ENCODE assay signal across 21 cellular contexts in the genomic region with DNA sequence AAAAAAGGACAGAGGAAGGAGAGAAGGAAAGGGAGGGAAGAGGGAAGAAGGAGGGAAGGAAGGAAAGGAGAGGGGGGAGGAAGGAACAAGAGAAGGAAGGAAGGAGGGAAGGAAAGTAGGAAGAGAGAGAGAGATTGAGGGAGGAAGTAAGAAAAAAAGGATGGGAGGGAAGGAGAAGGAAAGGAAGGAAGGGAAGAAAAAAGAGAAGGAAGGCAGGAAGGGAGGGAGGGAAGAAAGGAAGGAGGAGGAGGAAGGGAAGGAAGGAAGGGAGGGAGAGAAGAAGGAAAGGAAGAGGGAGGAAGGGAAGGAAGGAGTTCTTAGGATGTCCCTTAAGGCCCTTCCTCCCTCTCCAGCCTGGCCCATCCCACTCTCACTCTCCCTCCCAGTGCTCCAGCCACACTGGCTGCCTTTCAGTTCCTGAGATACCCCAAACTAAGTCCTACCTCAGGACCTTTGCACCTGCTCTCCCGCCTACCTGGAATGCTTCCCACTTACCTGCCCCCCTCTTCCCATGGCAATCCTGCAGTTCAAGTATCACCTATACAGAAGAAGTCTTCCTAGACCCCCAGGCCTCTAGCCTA. TPM values are rescaled to one million over a fixed set of nuclear protein-coding genes. Genes with fewer than 3 reads are reported as not detected.
DNase-seq lines count a peak whose midpoint lies in the region; ATAC-seq, FAIRE-seq and TF ChIP-seq lines count a peak whose summit lies in the region.
"Had no signal": no experiment of that assay in that cellular context is flagged by ENCODE, and none has a peak within 500 bp of the region (broad histone marks: within the 10 kb centered on the region; RNA-seq: fewer than 3 reads in every experiment).

No MANE protein-coding gene starts in this region.

- H3K9ac ChIP-seq in mesendoderm (ENCODE audit: low read length) = no peak overlapping the region
- H3K9ac ChIP-seq in neuronal stem cell (ENCODE audit: low read depth, low read length, poor library complexity) = no peak overlapping the region

- ATAC-seq in WTC11 (no peak), HG03039 (IDR thresholded peaks at IDR 0.05; ENCODE audit: unreplicated experiment) (no peak)

- H3K23ac ChIP-seq in mesendoderm (ENCODE audit: low read length) = no peak overlapping the region
- H3K23ac ChIP-seq in neuronal stem cell (ENCODE audit: low read depth, low read length, poor library complexity) = no peak overlapping the region

- H2BK120ac ChIP-seq in mesendoderm (ENCODE audit: low read depth, low read length) (no peak overlapping the region), neuronal stem cell (ENCODE audit: low read depth, low read length) (no peak overlapping the region)

- H4K8ac ChIP-seq in mesendoderm (ENCODE audit: low read depth, low read length) = no peak overlapping the region
- H4K8ac ChIP-seq in neuronal stem cell (ENCODE audit: low read depth, low read length) = no peak overlapping the region

- no peaks in the 10 kb centered on the region for H3K36me3 ChIP-seq in mesendoderm (ENCODE audit: control insufficient read depth, insufficient read depth, low read length)
- no peaks in the 10 kb centered on the region for H3K36me3 ChIP-seq in neuronal stem cell (replicated peaks in 1 of 2; ENCODE audit: control insufficient read depth in 2 of 2, insufficient read depth in 2 of 2, low read length in 2 of 2)
- H3K36me3 ChIP-seq: HAP-1 had no signal

- H2AK5ac ChIP-seq in mesendoderm (ENCODE audit: low read length) (peak overlapping the region; percentile 45), neuronal stem cell (ENCODE audit: low read depth, low read length) (peak overlapping the region; percentile 17)

- no peak overlapping the region for H3K4me2 ChIP-seq in mesendoderm (ENCODE audit: low read length)
- no peak overlapping the region for H3K4me2 ChIP-seq in neuronal stem cell (ENCODE audit: insufficient read depth, low read length, poor library complexity, severe bottlenecking)

- H3K27ac ChIP-seq in mesendoderm (ENCODE audit: low read depth, low read length) = no peak overlapping the region
- no peak overlapping the region for H3K27ac ChIP-seq in neuronal stem cell (replicated peaks; ENCODE audit: low read length)
- H3K27ac ChIP-seq: C4-2B had no signal

- intact Hi-C loops in activated naive CD4-positive, alpha-beta T cell treated with anti-CD3 and anti-CD28 coated beads for 36 hours (cut with micrococcal nuclease) = no loop called here

- H2BK15ac ChIP-seq in mesendoderm (replicated peaks; ENCODE audit: low read depth) = no peak overlapping the region
- H2BK15ac ChIP-seq in neuronal stem cell (ENCODE audit: low read length) = peak overlapping the region; percentile 3

- CTCF ChIA-PET in WTC11 (lab: Charles Lee) = interaction anchor here (4.6 kb wide), 1 partner anchor 39 kb away, joined by 33 read pairs; no protein-coding TSS in a partner anchor
- CTCF ChIA-PET in activated naive CD4-positive, alpha-beta T cell treated with anti-CD3 and anti-CD28 coated beads for 36 hours (lab: Charles Lee) = no interaction called here

- no peaks in the 10 kb centered on the region for H3K9me3 ChIP-seq in neuronal stem cell (replicated peaks in 1 of 2; ENCODE audit: control insufficient read depth in 2 of 2, insufficient read depth in 1 of 2, low read depth in 1 of 2, low read length in 2 of 2)
- H3K9me3 ChIP-seq: HAP-1 had no signal

- H2BK5ac ChIP-seq in mesendoderm (ENCODE audit: low read length) = no peak overlapping the region
- H2BK5ac ChIP-seq in neuronal stem cell (ENCODE audit: low read length) = no peak overlapping the region

- DNase-seq in WTC11 (ENCODE audit: low spot score) = no peak
- no peak for DNase-seq in mesendoderm
- no peak for DNase-seq in neuronal stem cell (ENCODE audit: low spot score)
- no peak for DNase-seq in activated naive CD4-positive, alpha-beta T cell treated with anti-CD3 and anti-CD28 coated beads for 36 hours
- DNase-seq in RCC 7860 (ENCODE audit: low spot score) = no peak
- DNase-seq: ACHN; CD4-positive, alpha-beta T cell; DMS153; DMS79; GDM1; GOT3; IMR-90; KBM-7 had no signal

- H3K56ac ChIP-seq in mesendoderm (ENCODE audit: low read length) = no peak overlapping the region

- 0 out of 2 replicates have a peak overlapping the region, but pooled peaks have one; percentile 32 for H3K27ac Mint-ChIP-seq in WTC11
- H3K27ac Mint-ChIP-seq in activated naive CD4-positive, alpha-beta T cell treated with anti-CD3 and anti-CD28 coated beads for 36 hours = no peak overlapping the region
- H3K27ac Mint-ChIP-seq: CD4-positive, alpha-beta T cell had no signal

- no peak overlapping the region for H4K91ac ChIP-seq in neuronal stem cell (ENCODE audit: low read depth, low read length, poor library complexity)

- H3K14ac ChIP-seq in neuronal stem cell (ENCODE audit: low read length) = no peak overlapping the region

- FAIRE-seq in RCC 7860 (lab: Jason Lieb, UNC) = no peak
- FAIRE-seq: A204.1, GM12892, GM18507, HTR-8/SVneo had no signal

- no peak for TF ChIP-seq CTCF in WTC11 (IDR thresholded peaks at IDR 0.05)

- H3K18ac ChIP-seq in mesendoderm (ENCODE audit: low read length) (no peak overlapping the region), neuronal stem cell (ENCODE audit: low read length) (peak overlapping the region; percentile 29)

- no peaks in the 10 kb centered on the region for H3K27me3 ChIP-seq in mesendoderm (ENCODE audit: insufficient read depth, low read length, poor library complexity)
- no peaks in the 10 kb centered on the region for H3K27me3 ChIP-seq in neuronal stem cell (ENCODE audit: control insufficient read depth in 3 of 3, insufficient read depth in 3 of 3, low read depth in 1 of 3, low read length in 3 of 3)

- no peak overlapping the region for H2AFZ ChIP-seq in neuronal stem cell (ENCODE audit: low read length)

- H3K4me1 Mint-ChIP-seq in WTC11 = peaks cover 49% of the 10 kb centered on the region
- peaks cover 4% of the 10 kb centered on the region for H3K4me1 Mint-ChIP-seq in activated naive CD4-positive, alpha-beta T cell treated with anti-CD3 and anti-CD28 coated beads for 36 hours (ENCODE audit: low read depth)

- peak overlapping the region; percentile 8 for H2BK12ac ChIP-seq in neuronal stem cell (ENCODE audit: low read length)

- no peaks in the 10 kb centered on the region for H3K9me3 Mint-ChIP-seq in WTC11
- H3K9me3 Mint-ChIP-seq in activated naive CD4-positive, alpha-beta T cell treated with anti-CD3 and anti-CD28 coated beads for 36 hours = no peaks in the 10 kb centered on the region
- H3K9me3 Mint-ChIP-seq: CD4-positive, alpha-beta T cell had no signal

- no peaks in the 10 kb centered on the region for H3K36me3 Mint-ChIP-seq in WTC11
- H3K36me3 Mint-ChIP-seq in activated naive CD4-positive, alpha-beta T cell treated with anti-CD3 and anti-CD28 coated beads for 36 hours (ENCODE audit: low read depth) = no peaks in the 10 kb centered on the region

- H3K4me3 ChIP-seq in mesendoderm (ENCODE audit: low read length) (no peak overlapping the region), neuronal stem cell (ENCODE audit: low read length in 2 of 2) (no peak overlapping the region)
- H3K4me3 ChIP-seq: HAP-1 had no signal

- no peaks in the 10 kb centered on the region for H3K27me3 Mint-ChIP-seq in WTC11 (ENCODE audit: low read depth)
- H3K27me3 Mint-ChIP-seq in activated naive CD4-positive, alpha-beta T cell treated with anti-CD3 and anti-CD28 coated beads for 36 hours (ENCODE audit: low read depth) = peaks cover 32% of the 10 kb centered on the region

- H3K4me3 Mint-ChIP-seq in WTC11 = peak overlapping the region; percentile 29; the same call in 1 of the 2 replicates
- H3K4me3 Mint-ChIP-seq in activated naive CD4-positive, alpha-beta T cell treated with anti-CD3 and anti-CD28 coated beads for 36 hours = no peak overlapping the region
- H3K4me3 Mint-ChIP-seq: CD4-positive, alpha-beta T cell had no signal

- POLR2A ChIA-PET in WTC11 (lab: Charles Lee) = no interaction called here

- no peaks in the 10 kb centered on the region for H3K79me1 ChIP-seq in mesendoderm (ENCODE audit: low read length)
- no peaks in the 10 kb centered on the region for H3K79me1 ChIP-seq in neuronal stem cell (ENCODE audit: low read depth, low read length)

- H3K4ac ChIP-seq in mesendoderm (ENCODE audit: low read depth, low read length) = no peak overlapping the region
- H3K4ac ChIP-seq in neuronal stem cell (ENCODE audit: low read length) = no peak overlapping the region

- no peaks in the 10 kb centered on the region for H3K4me1 ChIP-seq in mesendoderm (ENCODE audit: control insufficient read depth, low read depth, low read length)
- H3K4me1 ChIP-seq in neuronal stem cell (ENCODE audit: control insufficient read depth in 2 of 2, insufficient read depth in 1 of 2, low read depth in 1 of 2, low read length in 2 of 2) = peaks cover 25 to 27% of the 10 kb centered on the region in 2 donors

- no CpG with 5 or more reads among the region's 1 CpG for WGBS in mesendoderm (ENCODE audit: extremely low coverage, insufficient coverage, low lambda C conversion rate)
- WGBS in neuronal stem cell (ENCODE audit: extremely low coverage in 2 of 2, insufficient read length in 2 of 2, insufficient replicate concordance in 1 of 2), 2 donors = no CpG with 5 or more reads among the region's 1 CpG

- H3K79me2 ChIP-seq in mesendoderm (ENCODE audit: control insufficient read depth, insufficient read depth, low read length) = no peaks in the 10 kb centered on the region

- no peak overlapping the region for H4K5ac ChIP-seq in mesendoderm (ENCODE audit: low read length)

TF ChIP-seq in WTC11, 78 proteins besides CTCF, POLR2A, EP300 and RAD21 (continues in another document):
- no peak for TF ChIP-seq EMX1 (CRISPR knock-in tag; IDR thresholded peaks at IDR 0.05)

RNA-seq across cellular contexts. Expression of gene MSI1, which starts 21.7 kb away (rescaled TPM):
- total RNA-seq in WTC11 (2021) = 64.5 to 71.9 TPM (median 71.5 TPM) in 3 replicates
- 30.8 TPM for polyA plus RNA-seq in mesendoderm (2013, experiment 1 of 2)
- polyA plus RNA-seq in mesendoderm (2013, experiment 2 of 2) = 29.9 TPM
- 104 TPM for polyA plus RNA-seq in neuronal stem cell (2013, experiment 1 of 2)
- 105 TPM for polyA plus RNA-seq in neuronal stem cell (2013, experiment 2 of 2)
- total RNA-seq in activated naive CD4-positive, alpha-beta T cell treated with anti-CD3 and anti-CD28 coated beads for 36 hours = under 1 TPM; 0.27 to 0.57 TPM
- total RNA-seq: CD4-positive, alpha-beta T cell; IMR-90 had no signal
- polyA plus RNA-seq: BJ, IMR-90 had no signal

RNA-seq across cellular contexts. Expression of gene COX6A1, which starts 47.3 kb away (rescaled TPM):
- total RNA-seq in WTC11 (2021) = 511 to 573 TPM (median 515 TPM) in 3 replicates
- polyA plus RNA-seq in mesendoderm (2013, experiment 1 of 2) = 833 TPM
- polyA plus RNA-seq in mesendoderm (2013, experiment 2 of 2) = 817 TPM
- polyA plus RNA-seq in neuronal stem cell (2013, experiment 1 of 2) = 664 TPM
- 679 TPM for polyA plus RNA-seq in neuronal stem cell (2013, experiment 2 of 2)
- 100 to 1,000 TPM; 536 to 540 TPM for total RNA-seq in activated naive CD4-positive, alpha-beta T cell treated with anti-CD3 and anti-CD28 coated beads for 36 hours

RNA-seq across cellular contexts. Expression of gene TRIAP1, which starts 55.6 kb away (rescaled TPM):
- 59.5 to 75.3 TPM (median 60.4 TPM) in 3 replicates for total RNA-seq in WTC11 (2021)
- 86.2 TPM for polyA plus RNA-seq in mesendoderm (2013, experiment 1 of 2)
- polyA plus RNA-seq in mesendoderm (2013, experiment 2 of 2) = 85.3 TPM
- polyA plus RNA-seq in neuronal stem cell (2013, experiment 1 of 2) = 54.2 TPM
- polyA plus RNA-seq in neuronal stem cell (2013, experiment 2 of 2) = 55.2 TPM
- 10 to 100 TPM; 56.8 to 59.2 TPM for total RNA-seq in activated naive CD4-positive, alpha-beta T cell treated with anti-CD3 and anti-CD28 coated beads for 36 hours

RNA-seq across cellular contexts. Expression of gene GATC, which starts 55.6 kb away (rescaled TPM):
- total RNA-seq in WTC11 (2021) = 29.8 to 36.9 TPM (median 33.9 TPM) in 3 replicates
- polyA plus RNA-seq in mesendoderm (2013, experiment 1 of 2) = 21.1 TPM
- 21.0 TPM for polyA plus RNA-seq in mesendoderm (2013, experiment 2 of 2)
- polyA plus RNA-seq in neuronal stem cell (2013, experiment 1 of 2) = 27.6 TPM
- 28.7 TPM for polyA plus RNA-seq in neuronal stem cell (2013, experiment 2 of 2)
- 10 to 100 TPM; 33.1 to 35.3 TPM for total RNA-seq in activated naive CD4-positive, alpha-beta T cell treated with anti-CD3 and anti-CD28 coated beads for 36 hours

Comparison
In these comparisons a context has a peak if more than half of its experiments do, and no peak if none do; other contexts are left out.
1. RNA of gene MSI1, which starts 21.7 kb away (total RNA-seq): 64.5 to 71.9 TPM in WTC11; 0.27 to 0.57 TPM in activated naive CD4-positive, alpha-beta T cell treated with anti-CD3 and anti-CD28 coated beads for 36 hours; every median in the first group is over 10 times any median in the second.